In the genomic region with DNA sequence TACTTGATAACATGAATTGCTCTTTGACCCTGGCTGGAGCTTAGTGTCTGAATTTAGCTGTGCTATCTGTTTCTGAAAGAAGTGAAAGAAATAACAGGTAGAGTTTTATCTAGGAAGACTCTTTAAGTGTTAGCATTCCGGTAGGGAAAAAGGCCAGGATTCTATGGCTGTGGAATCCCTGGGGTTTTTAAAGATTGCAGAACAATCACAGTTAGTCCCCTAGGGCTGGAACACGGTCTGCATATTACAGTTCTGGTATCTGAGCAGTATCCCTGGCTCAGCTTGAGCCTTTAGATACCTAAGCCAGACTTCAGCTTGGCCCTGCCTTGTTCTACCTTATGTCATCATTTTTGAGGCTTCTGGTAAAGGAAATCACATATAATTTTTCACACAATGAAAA, we compare ENCODE assay signal across 13 cellular contexts.
DNase-seq lines count a peak whose midpoint lies in the region; ATAC-seq, FAIRE-seq and TF ChIP-seq lines count a peak whose summit lies in the region.
"Had no signal": no experiment of that assay in that cellular context is flagged by ENCODE, and none has a peak within 500 bp of the region (broad histone marks: within the 10 kb centered on the region; RNA-seq: fewer than 3 reads in every experiment).

No MANE protein-coding gene starts in this region.

- H3K27ac Mint-ChIP-seq in WTC11: no peak overlapping the region
- H3K27ac Mint-ChIP-seq: CD4-positive, alpha-beta T cell; H9 had no signal

- peaks cover 2% of the 10 kb centered on the region; the same call in 1 of the 2 replicates for H3K36me3 Mint-ChIP-seq in WTC11

- peak; percentile 27 for FAIRE-seq in GM12892 (lab: Jason Lieb, UNC)
- FAIRE-seq: A204.1, GM12878, H1 had no signal

- ATAC-seq in WTC11: peak; percentile 87
- ATAC-seq: GM12878 had no signal

- no peak overlapping the region for H3K4me3 Mint-ChIP-seq in WTC11
- H3K4me3 Mint-ChIP-seq: CD4-positive, alpha-beta T cell; H9 had no signal

- DNase-seq in GM12892 (ENCODE audit: insufficient read length) (no peak), WTC11 (ENCODE audit: low spot score) (no peak), iPS-NIHi7 (ENCODE audit: extremely low spot score) (peak; percentile 16), cerebellar cortex (ENCODE audit: low spot score) (no peak), cerebellum (ENCODE audit: low spot score) (no peak), islet precursor cell (no peak)
- DNase-seq: ACHN; CD4-positive, alpha-beta T cell; DMS79 treated with DMSO at 0.1 percent for 48 hours; H9 had no signal

- POLR2A ChIA-PET in WTC11 (lab: Charles Lee): no interaction called here

- no peak for TF ChIP-seq CTCF in WTC11 (IDR thresholded peaks at IDR 0.05)

- no peak for TF ChIP-seq POLR2A in GM12892 (IDR thresholded peaks at IDR 0.05; ENCODE audit: low read depth, low read length)

- peaks cover 23% of the 10 kb centered on the region for H3K27me3 Mint-ChIP-seq in WTC11 (ENCODE audit: low read depth)
- H3K27me3 Mint-ChIP-seq: CD4-positive, alpha-beta T cell had no signal

- CTCF ChIA-PET in WTC11 (lab: Charles Lee): no interaction called here

- H3K9me3 Mint-ChIP-seq in WTC11: peaks cover 9% of the 10 kb centered on the region

- peaks cover 17% of the 10 kb centered on the region for H3K4me1 Mint-ChIP-seq in WTC11

TF ChIP-seq in WTC11, 78 proteins besides CTCF, POLR2A, EP300 and RAD21:
- TF ChIP-seq, protein P1, sequence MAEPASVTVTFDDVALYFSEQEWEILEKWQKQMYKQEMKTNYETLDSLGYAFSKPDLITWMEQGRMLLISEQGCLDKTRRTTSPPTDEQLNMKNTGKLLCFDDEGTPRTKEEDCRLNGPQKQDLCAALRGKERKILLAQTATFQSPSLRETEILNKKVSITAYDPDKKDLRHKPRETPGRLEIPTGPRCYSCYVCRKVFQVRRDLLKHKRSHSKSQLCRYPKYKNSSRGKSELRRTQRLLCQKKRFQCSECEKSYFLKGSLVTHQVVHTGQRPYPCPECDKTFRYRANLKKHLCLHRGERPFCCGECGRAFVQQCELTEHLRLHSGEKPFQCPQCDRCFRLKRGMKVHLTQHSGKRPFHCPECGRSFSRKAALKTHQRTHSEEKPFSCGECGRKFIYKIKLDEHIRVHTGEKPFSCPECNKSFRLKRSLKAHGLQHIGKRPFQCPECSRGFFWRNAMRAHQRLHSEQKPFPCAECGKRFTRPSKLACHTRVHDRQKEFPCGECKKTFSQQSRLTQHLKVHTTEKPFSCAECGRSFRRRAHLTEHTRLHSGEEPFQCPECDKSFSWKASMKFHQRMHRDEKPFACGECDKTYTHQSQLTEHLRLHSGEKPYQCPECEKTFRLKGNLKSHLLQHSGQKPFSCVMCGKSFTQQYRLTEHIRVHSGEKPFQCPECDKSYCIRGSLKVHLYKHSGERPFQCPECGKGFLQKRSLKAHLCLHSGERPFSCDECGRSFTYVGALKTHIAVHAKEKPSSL (CRISPR knock-in tag; conservative IDR thresholded peaks at IDR 0.05): no peak
- TF ChIP-seq, protein P2, sequence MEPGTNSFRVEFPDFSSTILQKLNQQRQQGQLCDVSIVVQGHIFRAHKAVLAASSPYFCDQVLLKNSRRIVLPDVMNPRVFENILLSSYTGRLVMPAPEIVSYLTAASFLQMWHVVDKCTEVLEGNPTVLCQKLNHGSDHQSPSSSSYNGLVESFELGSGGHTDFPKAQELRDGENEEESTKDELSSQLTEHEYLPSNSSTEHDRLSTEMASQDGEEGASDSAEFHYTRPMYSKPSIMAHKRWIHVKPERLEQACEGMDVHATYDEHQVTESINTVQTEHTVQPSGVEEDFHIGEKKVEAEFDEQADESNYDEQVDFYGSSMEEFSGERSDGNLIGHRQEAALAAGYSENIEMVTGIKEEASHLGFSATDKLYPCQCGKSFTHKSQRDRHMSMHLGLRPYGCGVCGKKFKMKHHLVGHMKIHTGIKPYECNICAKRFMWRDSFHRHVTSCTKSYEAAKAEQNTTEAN (CRISPR knock-in tag; IDR thresholded peaks at IDR 0.05): no peak
- no peak for TF ChIP-seq TCF7 (CRISPR knock-in tag; IDR thresholded peaks at IDR 0.05; ENCODE audit: low read depth)
- TF ChIP-seq, protein P3, sequence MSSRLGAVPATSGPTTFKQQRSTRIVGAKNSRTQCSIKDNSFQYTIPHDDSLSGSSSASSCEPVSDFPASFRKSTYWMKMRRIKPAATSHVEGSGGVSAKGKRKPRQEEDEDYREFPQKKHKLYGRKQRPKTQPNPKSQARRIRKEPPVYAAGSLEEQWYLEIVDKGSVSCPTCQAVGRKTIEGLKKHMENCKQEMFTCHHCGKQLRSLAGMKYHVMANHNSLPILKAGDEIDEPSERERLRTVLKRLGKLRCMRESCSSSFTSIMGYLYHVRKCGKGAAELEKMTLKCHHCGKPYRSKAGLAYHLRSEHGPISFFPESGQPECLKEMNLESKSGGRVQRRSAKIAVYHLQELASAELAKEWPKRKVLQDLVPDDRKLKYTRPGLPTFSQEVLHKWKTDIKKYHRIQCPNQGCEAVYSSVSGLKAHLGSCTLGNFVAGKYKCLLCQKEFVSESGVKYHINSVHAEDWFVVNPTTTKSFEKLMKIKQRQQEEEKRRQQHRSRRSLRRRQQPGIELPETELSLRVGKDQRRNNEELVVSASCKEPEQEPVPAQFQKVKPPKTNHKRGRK (CRISPR knock-in tag; IDR thresholded peaks at IDR 0.05; ENCODE audit: borderline replicate concordance): no peak
- no peak for TF ChIP-seq ZBTB21 (CRISPR knock-in tag; IDR thresholded peaks at IDR 0.05; ENCODE audit: borderline replicate concordance)
- no peak for TF ChIP-seq NR3C1 (CRISPR knock-in tag; conservative IDR thresholded peaks at IDR 0.05; ENCODE audit: low read depth)
- no peak for TF ChIP-seq ZNF121 (CRISPR knock-in tag; IDR thresholded peaks at IDR 0.05)
- TF ChIP-seq NFE2L1 (CRISPR knock-in tag; IDR thresholded peaks at IDR 0.05): no peak
- TF ChIP-seq GTF2I (CRISPR knock-in tag; conservative IDR thresholded peaks at IDR 0.05): no peak
- TF ChIP-seq TEAD1 (CRISPR knock-in tag; IDR thresholded peaks at IDR 0.05): no peak
- TF ChIP-seq ATF1 (CRISPR knock-in tag; IDR thresholded peaks at IDR 0.05): no peak
- no peak for TF ChIP-seq NR1H2 (CRISPR knock-in tag; IDR thresholded peaks at IDR 0.05)
- TF ChIP-seq SOX15 (CRISPR knock-in tag; IDR thresholded peaks at IDR 0.05): no peak
- no peak for TF ChIP-seq PRRX2 (CRISPR knock-in tag; IDR thresholded peaks at IDR 0.05)
- TF ChIP-seq, protein P4, sequence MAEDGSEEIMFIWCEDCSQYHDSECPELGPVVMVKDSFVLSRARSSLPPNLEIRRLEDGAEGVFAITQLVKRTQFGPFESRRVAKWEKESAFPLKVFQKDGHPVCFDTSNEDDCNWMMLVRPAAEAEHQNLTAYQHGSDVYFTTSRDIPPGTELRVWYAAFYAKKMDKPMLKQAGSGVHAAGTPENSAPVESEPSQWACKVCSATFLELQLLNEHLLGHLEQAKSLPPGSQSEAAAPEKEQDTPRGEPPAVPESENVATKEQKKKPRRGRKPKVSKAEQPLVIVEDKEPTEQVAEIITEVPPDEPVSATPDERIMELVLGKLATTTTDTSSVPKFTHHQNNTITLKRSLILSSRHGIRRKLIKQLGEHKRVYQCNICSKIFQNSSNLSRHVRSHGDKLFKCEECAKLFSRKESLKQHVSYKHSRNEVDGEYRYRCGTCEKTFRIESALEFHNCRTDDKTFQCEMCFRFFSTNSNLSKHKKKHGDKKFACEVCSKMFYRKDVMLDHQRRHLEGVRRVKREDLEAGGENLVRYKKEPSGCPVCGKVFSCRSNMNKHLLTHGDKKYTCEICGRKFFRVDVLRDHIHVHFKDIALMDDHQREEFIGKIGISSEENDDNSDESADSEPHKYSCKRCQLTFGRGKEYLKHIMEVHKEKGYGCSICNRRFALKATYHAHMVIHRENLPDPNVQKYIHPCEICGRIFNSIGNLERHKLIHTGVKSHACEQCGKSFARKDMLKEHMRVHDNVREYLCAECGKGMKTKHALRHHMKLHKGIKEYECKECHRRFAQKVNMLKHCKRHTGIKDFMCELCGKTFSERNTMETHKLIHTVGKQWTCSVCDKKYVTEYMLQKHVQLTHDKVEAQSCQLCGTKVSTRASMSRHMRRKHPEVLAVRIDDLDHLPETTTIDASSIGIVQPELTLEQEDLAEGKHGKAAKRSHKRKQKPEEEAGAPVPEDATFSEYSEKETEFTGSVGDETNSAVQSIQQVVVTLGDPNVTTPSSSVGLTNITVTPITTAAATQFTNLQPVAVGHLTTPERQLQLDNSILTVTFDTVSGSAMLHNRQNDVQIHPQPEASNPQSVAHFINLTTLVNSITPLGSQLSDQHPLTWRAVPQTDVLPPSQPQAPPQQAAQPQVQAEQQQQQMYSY (CRISPR knock-in tag; IDR thresholded peaks at IDR 0.05): no peak
